10 cellular contexts compared by ENCODE assay signal in the genomic region with DNA sequence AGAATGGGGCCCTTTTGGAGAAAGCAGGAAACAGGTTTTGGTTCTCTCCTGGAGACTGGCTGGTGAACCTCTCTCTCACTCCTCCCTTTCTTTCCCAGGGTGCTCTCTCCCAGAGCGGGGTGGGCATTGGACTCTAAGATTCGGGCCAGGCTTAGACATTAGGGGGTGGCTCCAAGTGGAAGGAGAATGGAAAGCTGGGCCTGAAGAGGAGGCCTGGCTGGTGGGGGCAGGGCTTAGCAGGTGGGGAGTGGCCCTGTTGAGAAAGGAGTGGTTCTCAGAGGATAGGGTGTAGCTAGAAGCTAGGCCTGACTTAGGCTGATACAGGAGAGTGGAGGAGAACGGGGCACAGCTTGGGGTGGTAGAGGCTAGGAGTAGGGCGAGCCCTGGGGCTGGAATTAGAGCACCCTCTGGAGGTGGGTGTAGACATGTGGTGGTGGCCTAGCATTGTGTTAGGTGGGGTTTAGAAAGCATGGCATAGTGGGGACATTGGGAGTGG. TPM values are rescaled to one million over a fixed set of nuclear protein-coding genes. Genes with fewer than 3 reads are reported as not detected.
DNase-seq lines count a peak whose midpoint lies in the region; ATAC-seq and TF ChIP-seq lines count a peak whose summit lies in the region.
"Had no signal": no experiment of that assay in that cellular context is flagged by ENCODE, and none has a peak within 500 bp of the region (broad histone marks: within the 10 kb centered on the region; RNA-seq: fewer than 3 reads in every experiment).

No MANE protein-coding gene starts in this region.

- H3K27ac ChIP-seq in OCI-LY7 (ENCODE audit: low read depth, low read length, poor library complexity, severe bottlenecking) (no peak overlapping the region), osteoblast (ENCODE audit: low read depth, low read length) (no peak overlapping the region)

- H3K4me2 ChIP-seq in OCI-LY7 (ENCODE audit: low read length) (no peak overlapping the region), osteoblast (ENCODE audit: insufficient read depth, low read length) (no peak overlapping the region)

- H3K4me3 ChIP-seq in GM06990 (replicated peaks; ENCODE audit: low read depth, low read length) (no peak overlapping the region), OCI-LY7 (ENCODE audit: low read depth, low read length, poor library complexity, severe bottlenecking) (no peak overlapping the region), osteoblast (ENCODE audit: insufficient read depth, low read length) (no peak overlapping the region)

- H3K9me3 Mint-ChIP-seq in dendritic cell treated with granulocyte-macrophage colony-stimulating factor and Interleukin-4, amounts not matched to agents 40 ng/mL and 50 ng/mL, for 4 days, result no peaks in the 10 kb centered on the region
- H3K9me3 Mint-ChIP-seq: activated CD4-positive, alpha-beta T cell treated with anti-CD3 and anti-CD28 coated beads, Interleukin-2, amount 10 ng/mL, durations not matched to agents 7 days and 5 days had no signal

- POLR2A ChIA-PET in OCI-LY7 (lab: Charles Lee), result no interaction called here

- no peak for ATAC-seq in HG03378 (IDR thresholded peaks at IDR 0.05; ENCODE audit: unreplicated experiment)

- CTCF ChIA-PET in OCI-LY7 (lab: Charles Lee; ENCODE audit: unreplicated experiment), result no interaction called here

- peak overlapping the region; percentile 74 for H3K27ac Mint-ChIP-seq in dendritic cell treated with granulocyte-macrophage colony-stimulating factor and Interleukin-4, amounts not matched to agents 40 ng/mL and 50 ng/mL, for 4 days
- H3K27ac Mint-ChIP-seq: activated CD4-positive, alpha-beta T cell treated with anti-CD3 and anti-CD28 coated beads, Interleukin-2, amount 10 ng/mL, durations not matched to agents 7 days and 5 days had no signal

- H3K36me3 ChIP-seq in GM06990 (ENCODE audit: control insufficient read depth, insufficient read depth, low read length), result peaks cover 3% of the 10 kb centered on the region
- peaks cover 61% of the 10 kb centered on the region for H3K36me3 ChIP-seq in OCI-LY7 (ENCODE audit: insufficient read depth, low read length)
- no peaks in the 10 kb centered on the region for H3K36me3 ChIP-seq in osteoblast (ENCODE audit: insufficient read depth, low read length)

- peaks cover 74% of the 10 kb centered on the region for H3K4me1 Mint-ChIP-seq in dendritic cell treated with granulocyte-macrophage colony-stimulating factor and Interleukin-4, amounts not matched to agents 40 ng/mL and 50 ng/mL, for 4 days (ENCODE audit: low read depth)

- DNase-seq in GM06990 (ENCODE audit: extremely low read depth, insufficient read length), result no peak
- no peak for DNase-seq in OCI-LY7 (ENCODE audit: low spot score)
- peak; percentile 76 for DNase-seq in osteoblast (ENCODE audit: insufficient read length, low spot score, missing footprints)
- no peak for DNase-seq in DMS79 (lab: John Stamatoyannopoulos, UW)
- DNase-seq in posterior vena cava (ENCODE audit: low spot score), result no peak
- no peak for DNase-seq in cerebellar cortex (ENCODE audit: low spot score)
- DNase-seq: activated CD4-positive, alpha-beta T cell treated with anti-CD3 and anti-CD28 coated beads, Interleukin-2, amount 10 ng/mL, durations not matched to agents 7 days and 5 days; NCI-H1930 had no signal

- H3K27me3 Mint-ChIP-seq in dendritic cell treated with granulocyte-macrophage colony-stimulating factor and Interleukin-4, amounts not matched to agents 40 ng/mL and 50 ng/mL, for 4 days, result no peaks in the 10 kb centered on the region
- H3K27me3 Mint-ChIP-seq: activated CD4-positive, alpha-beta T cell treated with anti-CD3 and anti-CD28 coated beads, Interleukin-2, amount 10 ng/mL, durations not matched to agents 7 days and 5 days had no signal

- no peaks in the 10 kb centered on the region for H3K9me2 ChIP-seq in OCI-LY7 (ENCODE audit: insufficient read depth, low read length)

- H3K9me3 ChIP-seq in OCI-LY7 (ENCODE audit: low read length) (no peaks in the 10 kb centered on the region), osteoblast (ENCODE audit: low read depth, low read length) (no peaks in the 10 kb centered on the region)

- H3K27me3 ChIP-seq in GM06990 (replicated peaks; ENCODE audit: control insufficient read depth, insufficient read depth, low read length) (no peaks in the 10 kb centered on the region), osteoblast (ENCODE audit: insufficient read depth, low read length) (no peaks in the 10 kb centered on the region)

- H3K79me2 ChIP-seq in OCI-LY7 (ENCODE audit: insufficient read depth, low read depth, low read length), result peaks cover 7% of the 10 kb centered on the region; the same call in 1 of the 2 replicates
- peaks cover 8% of the 10 kb centered on the region for H3K79me2 ChIP-seq in osteoblast (ENCODE audit: insufficient read depth, low read length)

- intact Hi-C loops in OCI-LY7 (cut with micrococcal nuclease; ENCODE audit: unreplicated experiment), result no loop called here
- intact Hi-C loops in dendritic cell treated with granulocyte-macrophage colony-stimulating factor and Interleukin-4, amounts not matched to agents 40 ng/mL and 50 ng/mL, for 4 days (cut with micrococcal nuclease), result no loop called here
- intact Hi-C loops in posterior vena cava (cut with DNase I), result no loop called here

- H4K20me1 ChIP-seq in OCI-LY7 (ENCODE audit: insufficient read depth, low read length), result peaks cover 6% of the 10 kb centered on the region; the same call in 1 of the 2 replicates
- peaks cover 5% of the 10 kb centered on the region for H4K20me1 ChIP-seq in osteoblast (ENCODE audit: insufficient read depth, low read length)

- TF ChIP-seq CTCF in GM06990 (IDR thresholded peaks at IDR 0.05; ENCODE audit: insufficient read depth, low read length, poor library complexity, severe bottlenecking), result peak; percentile 16
- peak; percentile 55 for TF ChIP-seq CTCF in OCI-LY7 (conservative IDR thresholded peaks at IDR 0.05; ENCODE audit: low read length)
- no peak for TF ChIP-seq CTCF in osteoblast (IDR thresholded peaks at IDR 0.05; ENCODE audit: extremely low read depth, low read depth, low read length)

- no peak overlapping the region for H3K4me3 Mint-ChIP-seq in dendritic cell treated with granulocyte-macrophage colony-stimulating factor and Interleukin-4, amounts not matched to agents 40 ng/mL and 50 ng/mL, for 4 days
- H3K4me3 Mint-ChIP-seq: activated CD4-positive, alpha-beta T cell treated with anti-CD3 and anti-CD28 coated beads, Interleukin-2, amount 10 ng/mL, durations not matched to agents 7 days and 5 days had no signal

- peaks cover 95% of the 10 kb centered on the region for H3K36me3 Mint-ChIP-seq in dendritic cell treated with granulocyte-macrophage colony-stimulating factor and Interleukin-4, amounts not matched to agents 40 ng/mL and 50 ng/mL, for 4 days (ENCODE audit: low read depth)

- H3K4me1 ChIP-seq in OCI-LY7 (ENCODE audit: insufficient read depth, low read length, poor library complexity, severe bottlenecking) (peaks cover 10% of the 10 kb centered on the region), osteoblast (ENCODE audit: insufficient read depth, low read length) (peaks cover 5% of the 10 kb centered on the region)

- H2AFZ ChIP-seq in OCI-LY7 (ENCODE audit: low read length) (no peak overlapping the region), osteoblast (ENCODE audit: low read length) (no peak overlapping the region)

- no TSS peak for BruUV-seq in OCI-LY7 (replicated peaks; lab: Mats Ljungman, UMichigan)

RNA-seq across cellular contexts. Expression of a gene that starts 5.7 kb away (rescaled TPM):
- 16.7 and 21.2 TPM in 2 replicates for total RNA-seq in OCI-LY7 (2014; rRNA removed; shearing (Covaris generic))
- 54.3 and 56.9 TPM in 2 replicates for total RNA-seq in OCI-LY7 (2022)
- 19.7 and 21.0 TPM in 2 replicates for total RNA-seq in osteoblast
- total RNA-seq in posterior vena cava, result 100 to 1,000 TPM; 187 to 238 TPM

RNA-seq across cellular contexts. Expression of a gene that starts 8.8 kb away (rescaled TPM):
- 9.9 and 10.6 TPM in 2 replicates for total RNA-seq in OCI-LY7 (2014; rRNA removed; shearing (Covaris generic))
- total RNA-seq in OCI-LY7 (2022) (11.0 and 16.7 TPM in 2 replicates), osteoblast (6.9 and 7.7 TPM in 2 replicates), posterior vena cava (1 to 10 TPM; 7.3 to 8.0 TPM)

RNA-seq across cellular contexts. Expression of a gene that starts 14.8 kb away (rescaled TPM):
- 0.85 and 1.0 TPM in 2 replicates for total RNA-seq in OCI-LY7 (2014; rRNA removed; shearing (Covaris generic))
- total RNA-seq in OCI-LY7 (2022) (1.1 and 1.7 TPM in 2 replicates), osteoblast (1.2 and 1.8 TPM in 2 replicates), posterior vena cava (1 to 10 TPM; 1.3 to 2.8 TPM)

RNA-seq across cellular contexts. Expression of a gene that starts 22.6 kb away (rescaled TPM):
- total RNA-seq in OCI-LY7 (2014; rRNA removed; shearing (Covaris generic)), result 0.79 and 2.3 TPM in 2 replicates
- total RNA-seq in OCI-LY7 (2022), result 2.3 and 2.9 TPM in 2 replicates
- 0.29 and 0.36 TPM in 2 replicates for total RNA-seq in osteoblast
- 1 to 10 TPM; 1.1 to 1.5 TPM for total RNA-seq in posterior vena cava

RNA-seq across cellular contexts. Expression of a gene that starts 53.9 kb away (rescaled TPM):
- total RNA-seq in OCI-LY7 (2014; rRNA removed; shearing (Covaris generic)), result 18.8 and 27.5 TPM in 2 replicates
- total RNA-seq in OCI-LY7 (2022), result 16.8 and 17.7 TPM in 2 replicates
- 12.4 and 14.1 TPM in 2 replicates for total RNA-seq in osteoblast
- total RNA-seq in posterior vena cava, result 10 to 100 TPM; 12.9 to 15.9 TPM
